In the genomic region with DNA sequence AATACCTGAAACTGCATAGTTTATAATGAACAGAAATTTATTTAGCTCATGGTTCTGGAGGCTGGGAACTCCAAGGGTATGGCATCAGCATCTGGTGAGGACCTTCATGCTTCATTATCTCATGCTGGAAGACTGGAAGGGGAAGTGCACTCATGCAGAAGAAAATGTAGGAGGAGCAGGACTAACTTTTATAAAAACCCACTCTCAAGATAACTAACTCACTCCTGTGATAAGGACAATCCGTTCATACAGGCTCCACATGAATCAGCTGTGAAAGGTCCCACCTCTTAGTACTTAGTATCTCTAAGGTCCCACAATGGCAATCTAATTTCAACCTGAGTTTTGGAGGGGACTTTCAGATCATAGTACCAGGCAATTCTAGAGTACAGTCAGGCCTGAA, we compare ENCODE assay signal across 11 cellular contexts. TPM values are rescaled to one million over a fixed set of nuclear protein-coding genes. Genes with fewer than 3 reads are reported as not detected.
DNase-seq lines count a peak whose midpoint lies in the region; ATAC-seq, FAIRE-seq and TF ChIP-seq lines count a peak whose summit lies in the region.
"Had no signal": no experiment of that assay in that cellular context is flagged by ENCODE, and none has a peak within 500 bp of the region (broad histone marks: within the 10 kb centered on the region; RNA-seq: fewer than 3 reads in every experiment).

No MANE protein-coding gene starts in this region.

- peaks cover 51% of the 10 kb centered on the region for H3K4me1 Mint-ChIP-seq in CD14-positive monocyte
- H3K4me1 Mint-ChIP-seq in natural killer cell treated with Interleukin-12 subunit alpha and Interleukin-12 subunit beta and Interleukin-15 and Interleukin-18, amount 100 ng/mL, for 72 hours (ENCODE audit: low read depth in 2 of 2), result peaks cover 53 to 59% of the 10 kb centered on the region in 2 donors

- H3K4me3 ChIP-seq in brain microvascular endothelial cell (ENCODE audit: low read depth, low read length), result no peak overlapping the region

- ATAC-seq in natural killer cell treated with Interleukin-12 subunit alpha and Interleukin-12 subunit beta and Interleukin-15 and Interleukin-18, amount 100 ng/mL, for 72 hours, result no peak
- ATAC-seq in HG03457 (IDR thresholded peaks at IDR 0.05; ENCODE audit: unreplicated experiment), result no peak

- intact Hi-C loops in CD14-positive monocyte (cut with micrococcal nuclease), result no loop called here

- in situ Hi-C loops in brain microvascular endothelial cell (cut with HindIII; ENCODE audit: low pct_ligation_motif_present, low sequenced_read_pairs), result no loop called here

- no peaks in the 10 kb centered on the region for H3K27me3 ChIP-seq in brain microvascular endothelial cell (replicated peaks)

- H3K27ac ChIP-seq in brain microvascular endothelial cell, result peak overlapping the region; percentile 17

- H3K27me3 Mint-ChIP-seq in CD14-positive monocyte (ENCODE audit: low read depth in 3 of 3), result no peaks in the 10 kb centered on the region
- no peaks in the 10 kb centered on the region for H3K27me3 Mint-ChIP-seq in natural killer cell treated with Interleukin-12 subunit alpha and Interleukin-12 subunit beta and Interleukin-15 and Interleukin-18, amount 100 ng/mL, for 72 hours

- TF ChIP-seq CTCF in CD14-positive monocyte (IDR thresholded peaks at IDR 0.05) (no peak), brain microvascular endothelial cell (IDR thresholded peaks at IDR 0.05; ENCODE audit: low read depth, low read length, missing control alignments) (no peak)

- no peak for TF ChIP-seq POLR2A in GM12891 (IDR thresholded peaks at IDR 0.05; ENCODE audit: low read depth, low read length)

- H3K36me3 Mint-ChIP-seq in CD14-positive monocyte, result peaks cover 35 to 54% of the 10 kb centered on the region in 2 donors
- H3K36me3 Mint-ChIP-seq in natural killer cell treated with Interleukin-12 subunit alpha and Interleukin-12 subunit beta and Interleukin-15 and Interleukin-18, amount 100 ng/mL, for 72 hours, result peaks cover 19% of the 10 kb centered on the region

- no peaks in the 10 kb centered on the region for H3K36me3 ChIP-seq in brain microvascular endothelial cell (replicated peaks)

- peaks cover 0 to 16% (median 3%) of the 10 kb centered on the region in 7 donors for H3K9me3 Mint-ChIP-seq in CD14-positive monocyte
- no peaks in the 10 kb centered on the region for H3K9me3 Mint-ChIP-seq in natural killer cell treated with Interleukin-12 subunit alpha and Interleukin-12 subunit beta and Interleukin-15 and Interleukin-18, amount 100 ng/mL, for 72 hours

- FAIRE-seq in GM12891 (lab: Jason Lieb, UNC), result peak; percentile 52

- DNase-seq in CD14-positive monocyte (ENCODE audit: low spot score) (no peak), GM12891 (ENCODE audit: insufficient read length, low spot score) (no peak), brain microvascular endothelial cell (no peak), GF-D8 (lab: John Stamatoyannopoulos, UW) (no peak), NCI-H345 treated with DMSO at 0.1 percent for 48 hours (lab: John Stamatoyannopoulos, UW; ENCODE audit: unreplicated experiment) (no peak), HPDE6-E6E7 (ENCODE audit: extremely low spot score) (no peak)
- DNase-seq in natural killer cell treated with Interleukin-12 subunit alpha and Interleukin-12 subunit beta and Interleukin-15 and Interleukin-18, amount 100 ng/mL, for 72 hours (ENCODE audit: low spot score), result no peak
- DNase-seq: activated CD4-positive, alpha-beta T cell treated with anti-CD3 and anti-CD28 coated beads, Interleukin-2, amount 50 U/mL, for 1 hour; NCI-H187; SHP77 had no signal

- H3K4me3 Mint-ChIP-seq in CD14-positive monocyte, result no peak overlapping the region
- no peak overlapping the region for H3K4me3 Mint-ChIP-seq in natural killer cell treated with Interleukin-12 subunit alpha and Interleukin-12 subunit beta and Interleukin-15 and Interleukin-18, amount 100 ng/mL, for 72 hours

- peak overlapping the region in 5 of 7 donors; percentile 1 to 90 (median 56) for H3K27ac Mint-ChIP-seq in CD14-positive monocyte
- H3K27ac Mint-ChIP-seq in natural killer cell treated with Interleukin-12 subunit alpha and Interleukin-12 subunit beta and Interleukin-15 and Interleukin-18, amount 100 ng/mL, for 72 hours, result peak overlapping the region; percentile 69 to 80

TF ChIP-seq in GM12891, 5 proteins besides CTCF, POLR2A, EP300 and RAD21:
- TF ChIP-seq POLR2AphosphoS5 (IDR thresholded peaks at IDR 0.05; ENCODE audit: low read depth, low read length) (no peak), SPI1 (IDR thresholded peaks at IDR 0.05; ENCODE audit: low read depth, low read length) (peak; percentile 42; the same call in 1 of the 2 replicates), POU2F2 (IDR thresholded peaks at IDR 0.05; ENCODE audit: low read depth, low read length) (no peak), PAX5 (IDR thresholded peaks at IDR 0.05; ENCODE audit: insufficient read depth, low read length, severe bottlenecking) (no peak), TAF1 (IDR thresholded peaks at IDR 0.05; ENCODE audit: low read depth, low read length) (no peak)

RNA-seq across cellular contexts. Expression of gene APH1B, which starts 33.6 kb away (rescaled TPM):
- 10 to 100 TPM; 54.8 to 57.1 TPM for polyA plus RNA-seq in CD14-positive monocyte
- polyA plus RNA-seq in GM12891 (2012; ENCODE audit: low read depth, missing spikeins), result 5.9 TPM
- 10 to 100 TPM in 1 of 2 donors, 1 to 10 TPM in 1; 8.7 to 14.7 TPM for total RNA-seq in natural killer cell treated with Interleukin-12 subunit alpha and Interleukin-12 subunit beta and Interleukin-15 and Interleukin-18, amount 100 ng/mL, for 72 hours

RNA-seq across cellular contexts. Expression of gene RAB8B, which starts 54.4 kb away (rescaled TPM):
- polyA plus RNA-seq in CD14-positive monocyte, result 10 to 100 TPM; 58.9 to 77.3 TPM
- 55.6 TPM for polyA plus RNA-seq in GM12891 (2012; ENCODE audit: low read depth, missing spikeins)
- total RNA-seq in natural killer cell treated with Interleukin-12 subunit alpha and Interleukin-12 subunit beta and Interleukin-15 and Interleukin-18, amount 100 ng/mL, for 72 hours, result 100 to 1,000 TPM in 1 of 2 donors, 10 to 100 TPM in 1; 49.1 to 113 TPM
